Comparison of ENCODE assay signal across 36 cellular contexts in genomic region chr19:16170134-16170533, GRCh38. TPM values are rescaled to one million over a fixed set of nuclear protein-coding genes. Genes with fewer than 3 reads are reported as not detected.
"Had no signal": no experiment of that assay in that cellular context is flagged by ENCODE, and none has a peak within 500 bp of the region (broad histone marks: within the 10 kb centered on the region; RNA-seq: fewer than 3 reads in every experiment).

No MANE protein-coding gene starts in this region.

- H3K4me3 Mint-ChIP-seq: activated CD4-positive, alpha-beta T cell treated with anti-CD3 and anti-CD28 coated beads, Interleukin-2, amount 10 ng/mL, durations not matched to agents 24 days and 14 days; activated CD8-positive, alpha-beta T cell treated with anti-CD3 and anti-CD28 coated beads for 36 hours; activated naive CD8-positive, alpha-beta T cell treated with anti-CD3 and anti-CD28 coated beads for 36 hours; activated T-cell treated with anti-CD3 and anti-CD28 coated beads, Interleukin-2, amount 50 U/mL, for 72 hours; activated T-helper 17 cell treated with anti-CD3 and anti-CD28 coated beads, Interleukin-2, amount 50 U/mL, for 72 hours had no signal

- H3K9me3 Mint-ChIP-seq: activated CD4-positive, alpha-beta T cell treated with anti-CD3 and anti-CD28 coated beads, Interleukin-2, amount 10 ng/mL, durations not matched to agents 24 days and 14 days; activated CD8-positive, alpha-beta T cell treated with anti-CD3 and anti-CD28 coated beads for 36 hours; activated naive CD8-positive, alpha-beta T cell treated with anti-CD3 and anti-CD28 coated beads for 36 hours; activated T-cell treated with anti-CD3 and anti-CD28 coated beads, Interleukin-2, amount 50 U/mL, for 72 hours; activated T-helper 17 cell treated with anti-CD3 and anti-CD28 coated beads, Interleukin-2, amount 50 U/mL, for 72 hours had no signal

- DNase-seq: activated CD4-positive, alpha-beta T cell treated with anti-CD3 and anti-CD28 coated beads, Interleukin-2, amount 10 ng/mL, durations not matched to agents 24 days and 14 days; activated CD4-positive, alpha-beta T cell treated with anti-CD3 and anti-CD28 coated beads, Interleukin-2, amount 50 U/mL, for 4 hours; activated CD8-positive, alpha-beta T cell treated with anti-CD3 and anti-CD28 coated beads for 36 hours; activated effector memory CD4-positive, alpha-beta T cell treated with anti-CD3 and anti-CD28 coated beads, Interleukin-2, amount 50 U/mL, for 16 hours; activated naive CD4-positive, alpha-beta T cell; activated naive CD4-positive, alpha-beta T cell treated with anti-CD3 and anti-CD28 coated beads, Interleukin-2, amount 50 U/mL, for 16 hours; activated naive CD8-positive, alpha-beta T cell treated with anti-CD3 and anti-CD28 coated beads for 36 hours; activated T-cell treated with anti-CD3 and anti-CD28 coated beads, Interleukin-2, amount 50 U/mL, for 1 hour; activated T-cell treated with anti-CD3 and anti-CD28 coated beads, Interleukin-2, amount 50 U/mL, for 72 hours; amniotic stem cell; aorta; brain microvascular endothelial cell; central memory CD4-positive, alpha-beta T cell; NCI-H1092 treated with DMSO at 0.1 percent for 48 hours; NCI-H1417; NCI-H146; NCI-H187; NCI-H2029 treated with DMSO at 0.1 percent for 48 hours; NCI-H2107; NCI-H2171; NCI-H2227 treated with DMSO at 0.1 percent for 48 hours; NCI-H446; NCI-H510A treated with DMSO at 0.1 percent for 48 hours; NCI-H69; NCI-H82; PC-3; Peyer's patch; RPMI8226; SIG-M5; T1000 had no signal

- H3K4me1 ChIP-seq: Peyer's patch had no signal

- H3K9me3 ChIP-seq: Peyer's patch had no signal

- H3K4me3 ChIP-seq: Peyer's patch had no signal

- H3K36me3 ChIP-seq: brain microvascular endothelial cell, Peyer's patch had no signal

- H3K27ac ChIP-seq: brain microvascular endothelial cell, Peyer's patch had no signal

- H3K27me3 ChIP-seq: brain microvascular endothelial cell, Peyer's patch had no signal

- H3K27me3 Mint-ChIP-seq: activated CD8-positive, alpha-beta T cell treated with anti-CD3 and anti-CD28 coated beads for 36 hours; activated naive CD8-positive, alpha-beta T cell treated with anti-CD3 and anti-CD28 coated beads for 36 hours; activated T-helper 17 cell treated with anti-CD3 and anti-CD28 coated beads, Interleukin-2, amount 50 U/mL, for 72 hours had no signal

- H3K4me1 Mint-ChIP-seq: activated naive CD8-positive, alpha-beta T cell treated with anti-CD3 and anti-CD28 coated beads for 36 hours; activated T-helper 17 cell treated with anti-CD3 and anti-CD28 coated beads, Interleukin-2, amount 50 U/mL, for 72 hours had no signal

- H3K36me3 Mint-ChIP-seq: activated naive CD8-positive, alpha-beta T cell treated with anti-CD3 and anti-CD28 coated beads for 36 hours had no signal

- ATAC-seq: activated CD8-positive, alpha-beta T cell treated with anti-CD3 and anti-CD28 coated beads for 36 hours; activated T-cell treated with anti-CD3 and anti-CD28 coated beads, Interleukin-2, amount 50 U/mL, for 72 hours; activated T-helper 17 cell treated with anti-CD3 and anti-CD28 coated beads, Interleukin-2, amount 50 U/mL, for 72 hours; PC-3 had no signal

- H3K27ac Mint-ChIP-seq: activated CD4-positive, alpha-beta T cell treated with anti-CD3 and anti-CD28 coated beads, Interleukin-2, amount 10 ng/mL, durations not matched to agents 24 days and 14 days; activated CD8-positive, alpha-beta T cell treated with anti-CD3 and anti-CD28 coated beads for 36 hours; activated naive CD8-positive, alpha-beta T cell treated with anti-CD3 and anti-CD28 coated beads for 36 hours; activated T-cell treated with anti-CD3 and anti-CD28 coated beads, Interleukin-2, amount 50 U/mL, for 72 hours; activated T-helper 17 cell treated with anti-CD3 and anti-CD28 coated beads, Interleukin-2, amount 50 U/mL, for 72 hours had no signal

RNA-seq across cellular contexts. Expression of gene CIB3, which starts 3.2 kb away (rescaled TPM):
- total RNA-seq: activated CD4-positive, alpha-beta T cell treated with anti-CD3 and anti-CD28 coated beads, Interleukin-2, amount 10 ng/mL, durations not matched to agents 24 days and 14 days; activated CD8-positive, alpha-beta memory T cell treated with anti-CD3 and anti-CD28 coated beads for 36 hours; activated CD8-positive, alpha-beta T cell treated with anti-CD3 and anti-CD28 coated beads for 36 hours; activated naive CD8-positive, alpha-beta T cell treated with anti-CD3 and anti-CD28 coated beads for 36 hours; activated T-cell treated with anti-CD3 and anti-CD28 coated beads, Interleukin-2, amount 50 U/mL, for 72 hours; aorta; M059J; Peyer's patch; SK-MEL-5; T-helper 1 cell treated with Interleukin-12 subunit alpha and Interleukin-12 subunit beta and Interleukin-4 antibody, amounts not matched to agents 30 ng/mL and 1 ng/mL, for 36 hours; T-helper 2 cell treated with Interferon-gamma antibody and Interleukin-4, amounts not matched to agents 100 ng/mL and 5 ng/mL, for 36 hours had no signal

RNA-seq across cellular contexts. Expression of gene HSH2D, which starts 26.6 kb away (rescaled TPM):
- total RNA-seq: SK-MEL-5 had no signal
